Comparison of ENCODE assay signal across 27 cellular contexts in genomic region chr15:86040360-86041095, GRCh38. TPM values are rescaled to one million over a fixed set of nuclear protein-coding genes. Genes with fewer than 3 reads are reported as not detected.
DNase-seq lines count a peak whose midpoint lies in the region; ATAC-seq, FAIRE-seq and TF ChIP-seq lines count a peak whose summit lies in the region.
"Had no signal": no experiment of that assay in that cellular context is flagged by ENCODE, and none has a peak within 500 bp of the region (broad histone marks: within the 10 kb centered on the region; RNA-seq: fewer than 3 reads in every experiment).

No MANE protein-coding gene starts in this region.

- H3K27ac Mint-ChIP-seq in endodermal cell, result no peak overlapping the region
- peak overlapping the region; percentile 93 for H3K27ac Mint-ChIP-seq in neural progenitor cell
- H3K27ac Mint-ChIP-seq: activated CD4-positive, alpha-beta memory T cell treated with anti-CD3 and anti-CD28 coated beads, Interleukin-2, amount 10 ng/mL, durations not matched to agents 7 days and 5 days; activated naive CD8-positive, alpha-beta T cell treated with anti-CD3 and anti-CD28 coated beads, Interleukin-2, amount 10 ng/mL, durations not matched to agents 7 days and 5 days; CD4-positive, alpha-beta memory T cell; stimulated activated naive CD8-positive, alpha-beta T cell treated with anti-CD3 and anti-CD28 coated beads, Interleukin-15, Interleukin-2, amounts not matched to agents 100 ng/mL and 50 ng/mL, for 24 hours; T-helper 1 cell treated with Interleukin-12 subunit alpha and Interleukin-12 subunit beta and Interleukin-4 antibody, amounts not matched to agents 30 μg/mL and 1 μg/mL, for 36 hours had no signal

- H3K27ac ChIP-seq in endodermal cell (ENCODE audit: low read depth, low read length) (peak overlapping the region; percentile 16), neural progenitor cell (no peak overlapping the region), pancreas (no peak overlapping the region)
- H3K27ac ChIP-seq: thyroid gland had no signal

- WGBS in endodermal cell (ENCODE audit: insufficient coverage in 1 of 2, insufficient read length in 1 of 2), 2 experiments, result 74 to 84% methylated on average over 3 to 6 of the region's 6 CpGs
- 66 to 70% methylated on average over 6 of the region's 6 CpGs for WGBS in pancreas, 2 donors

- no peak overlapping the region for H3K4me2 ChIP-seq in neural progenitor cell

- no peaks in the 10 kb centered on the region for H3K79me2 ChIP-seq in neural progenitor cell (ENCODE audit: low read depth)

- DNase-seq in Ammon's horn (ENCODE audit: low spot score), result peak; percentile 78
- peak; percentile 18 for DNase-seq in NT2/D1 (ENCODE audit: low read depth, low spot score)
- peak; percentile 77 for DNase-seq in endodermal cell
- peak; percentile 37 for DNase-seq in neural progenitor cell (ENCODE audit: low spot score)
- DNase-seq in NCI-H2196 treated with DMSO at 0.1 percent for 48 hours (lab: John Stamatoyannopoulos, UW; ENCODE audit: unreplicated experiment), result no peak
- no peak for DNase-seq in pancreas
- no peak for DNase-seq in HuH-7.5 (ENCODE audit: low spot score)
- no peak for DNase-seq in effector CD4-positive, alpha-beta T cell
- DNase-seq: activated CD4-positive, alpha-beta memory T cell treated with anti-CD3 and anti-CD28 coated beads, Interleukin-2, amount 10 ng/mL, durations not matched to agents 7 days and 5 days; activated CD4-positive, alpha-beta T cell treated with anti-CD3 and anti-CD28 coated beads for 1 hour; activated CD8-positive, alpha-beta memory T cell treated with anti-CD3 and anti-CD28 coated beads, Interleukin-2, amount 50 U/mL, for 48 hours; activated naive CD8-positive, alpha-beta T cell treated with anti-CD3 and anti-CD28 coated beads, Interleukin-2, amount 10 ng/mL, durations not matched to agents 7 days and 5 days; AML-193; CD4-positive, alpha-beta memory T cell; cerebellar nuclear complex; NCI-H2029 treated with DMSO at 0.1 percent for 48 hours; NCI-H748 treated with DMSO at 0.1 percent for 48 hours; thyroid gland had no signal

- no peak for ATAC-seq in pancreas

- FAIRE-seq in pancreas (lab: Jason Lieb, UNC), result no peak
- FAIRE-seq: A204.1 had no signal

- H3K36me3 Mint-ChIP-seq in endodermal cell (ENCODE audit: low read depth) (no peaks in the 10 kb centered on the region), neural progenitor cell (no peaks in the 10 kb centered on the region)
- H3K36me3 Mint-ChIP-seq: activated naive CD8-positive, alpha-beta T cell treated with anti-CD3 and anti-CD28 coated beads, Interleukin-2, amount 10 ng/mL, durations not matched to agents 7 days and 5 days; CD4-positive, alpha-beta memory T cell had no signal

- intact Hi-C loops in pancreas (cut with DNase I), result no loop called here

- no peaks in the 10 kb centered on the region for H4K20me1 ChIP-seq in neural progenitor cell (ENCODE audit: low read depth)

- peak overlapping the region; percentile 73 for H2AFZ ChIP-seq in neural progenitor cell (replicated peaks)

- H3K4me3 Mint-ChIP-seq in endodermal cell (no peak overlapping the region), neural progenitor cell (no peak overlapping the region)
- H3K4me3 Mint-ChIP-seq: activated CD4-positive, alpha-beta memory T cell treated with anti-CD3 and anti-CD28 coated beads, Interleukin-2, amount 10 ng/mL, durations not matched to agents 7 days and 5 days; activated naive CD8-positive, alpha-beta T cell treated with anti-CD3 and anti-CD28 coated beads, Interleukin-2, amount 10 ng/mL, durations not matched to agents 7 days and 5 days; CD4-positive, alpha-beta memory T cell; neural crest cell; stimulated activated naive CD8-positive, alpha-beta T cell treated with anti-CD3 and anti-CD28 coated beads, Interleukin-15, Interleukin-2, amounts not matched to agents 100 ng/mL and 50 ng/mL, for 24 hours; T-helper 1 cell treated with Interleukin-12 subunit alpha and Interleukin-12 subunit beta and Interleukin-4 antibody, amounts not matched to agents 30 μg/mL and 1 μg/mL, for 36 hours had no signal

- TF ChIP-seq CTCF in endodermal cell (conservative IDR thresholded peaks at IDR 0.05), result peak; percentile 82
- peak; percentile 42 for TF ChIP-seq CTCF in neural progenitor cell (IDR thresholded peaks at IDR 0.05)
- no peak for TF ChIP-seq CTCF in pancreas (IDR thresholded peaks at IDR 0.05)

- H3K36me3 ChIP-seq in NT2/D1 (ENCODE audit: insufficient read depth, insufficient read length, low read length), result no peaks in the 10 kb centered on the region
- H3K36me3 ChIP-seq in endodermal cell (ENCODE audit: control insufficient read depth, insufficient read depth, low read length), result no peaks in the 10 kb centered on the region
- no peaks in the 10 kb centered on the region for H3K36me3 ChIP-seq in neural progenitor cell
- no peaks in the 10 kb centered on the region for H3K36me3 ChIP-seq in pancreas
- H3K36me3 ChIP-seq: HAP-1, thyroid gland had no signal

- H3F3A ChIP-seq in neural progenitor cell (ENCODE audit: low read depth), result no peaks in the 10 kb centered on the region

- H3K9ac ChIP-seq in NT2/D1 (ENCODE audit: insufficient read length, low read depth) (no peak overlapping the region), endodermal cell (ENCODE audit: extremely low read depth, low read length, poor library complexity, severe bottlenecking) (no peak overlapping the region), neural progenitor cell (no peak overlapping the region)

- H3K4me1 Mint-ChIP-seq in endodermal cell, result peaks cover 13% of the 10 kb centered on the region
- H3K4me1 Mint-ChIP-seq in neural progenitor cell, result peaks cover 28% of the 10 kb centered on the region
- H3K4me1 Mint-ChIP-seq: activated CD4-positive, alpha-beta memory T cell treated with anti-CD3 and anti-CD28 coated beads, Interleukin-2, amount 10 ng/mL, durations not matched to agents 7 days and 5 days; activated naive CD8-positive, alpha-beta T cell treated with anti-CD3 and anti-CD28 coated beads, Interleukin-2, amount 10 ng/mL, durations not matched to agents 7 days and 5 days; CD4-positive, alpha-beta memory T cell had no signal

- H3K9me3 ChIP-seq in NT2/D1 (ENCODE audit: insufficient read depth, low read length) (no peaks in the 10 kb centered on the region), endodermal cell (ENCODE audit: control insufficient read depth, low read length) (no peaks in the 10 kb centered on the region), neural progenitor cell (ENCODE audit: low read depth) (no peaks in the 10 kb centered on the region), pancreas (no peaks in the 10 kb centered on the region)
- H3K9me3 ChIP-seq: HAP-1, thyroid gland had no signal

- H3K9me3 Mint-ChIP-seq in endodermal cell, result no peaks in the 10 kb centered on the region
- no peaks in the 10 kb centered on the region for H3K9me3 Mint-ChIP-seq in neural progenitor cell
- H3K9me3 Mint-ChIP-seq: activated CD4-positive, alpha-beta memory T cell treated with anti-CD3 and anti-CD28 coated beads, Interleukin-2, amount 10 ng/mL, durations not matched to agents 7 days and 5 days; activated naive CD8-positive, alpha-beta T cell treated with anti-CD3 and anti-CD28 coated beads, Interleukin-2, amount 10 ng/mL, durations not matched to agents 7 days and 5 days; CD4-positive, alpha-beta memory T cell; stimulated activated naive CD8-positive, alpha-beta T cell treated with anti-CD3 and anti-CD28 coated beads, Interleukin-15, Interleukin-2, amounts not matched to agents 100 ng/mL and 50 ng/mL, for 24 hours; T-helper 1 cell treated with Interleukin-12 subunit alpha and Interleukin-12 subunit beta and Interleukin-4 antibody, amounts not matched to agents 30 μg/mL and 1 μg/mL, for 36 hours had no signal

- H3K4me3 ChIP-seq in NT2/D1 (ENCODE audit: insufficient read length, low read depth) (no peak overlapping the region), endodermal cell (ENCODE audit: low read length) (no peak overlapping the region), neural progenitor cell (no peak overlapping the region), pancreas (no peak overlapping the region)
- H3K4me3 ChIP-seq: HAP-1, lung, thyroid gland had no signal

- peaks cover 3% of the 10 kb centered on the region for H3K4me1 ChIP-seq in NT2/D1 (ENCODE audit: insufficient read depth, insufficient read length)
- no peaks in the 10 kb centered on the region for H3K4me1 ChIP-seq in endodermal cell (ENCODE audit: control insufficient read depth, insufficient read depth, low read length)
- peaks cover 30% of the 10 kb centered on the region for H3K4me1 ChIP-seq in neural progenitor cell
- no peaks in the 10 kb centered on the region for H3K4me1 ChIP-seq in pancreas
- H3K4me1 ChIP-seq: HAP-1, thyroid gland had no signal

- H3K27me3 Mint-ChIP-seq in endodermal cell (ENCODE audit: insufficient read depth) (no peaks in the 10 kb centered on the region), neural progenitor cell (ENCODE audit: insufficient read depth, low read depth) (no peaks in the 10 kb centered on the region)

- H3K27me3 ChIP-seq in NT2/D1 (ENCODE audit: insufficient read depth, insufficient read length) (no peaks in the 10 kb centered on the region), endodermal cell (ENCODE audit: control insufficient read depth, insufficient read depth, low read length, poor library complexity, severe bottlenecking) (no peaks in the 10 kb centered on the region), neural progenitor cell (no peaks in the 10 kb centered on the region), pancreas (peaks cover 0 to 3% (median 0%) of the 10 kb centered on the region in 4 donors)
- H3K27me3 ChIP-seq: thyroid gland had no signal

RNA-seq across cellular contexts. Expression of gene AGBL1, which starts 39.1 kb away (rescaled TPM):
- total RNA-seq in endodermal cell (under 1 TPM; 0.07 to 0.11 TPM), neural progenitor cell (ENCODE audit: low replicate concordance) (5.5 and 6.2 TPM in 2 replicates), pancreas (under 1 TPM in 2 of 6 donors, not detected in 4; 0.05 to 0.06 TPM)
- polyA plus RNA-seq in endodermal cell (2013, experiment 1 of 2), result 0.21 TPM
- 0.12 TPM for polyA plus RNA-seq in endodermal cell (2013, experiment 2 of 2)
- under 1 TPM in 1 of 2 donors, not detected in 1; under 0.01 TPM for polyA plus RNA-seq in pancreas
- total RNA-seq: activated CD4-positive, alpha-beta memory T cell treated with anti-CD3 and anti-CD28 coated beads, Interleukin-2, amount 10 ng/mL, durations not matched to agents 7 days and 5 days; activated naive CD8-positive, alpha-beta T cell treated with anti-CD3 and anti-CD28 coated beads, Interleukin-2, amount 10 ng/mL, durations not matched to agents 7 days and 5 days; CD4-positive, alpha-beta memory T cell; MCF 10A; OCI-LY7; pulmonary artery endothelial cell; thyroid gland had no signal
- polyA plus RNA-seq: CD4-positive, alpha-beta memory T cell had no signal

Comparison
In these comparisons a context has a peak if more than half of its experiments do, and no peak if none do; other contexts are left out.
1. DNase-seq: peak in Ammon's horn (single experiment), NT2/D1 (single experiment), endodermal cell (single experiment) and neural progenitor cell (single experiment); none in NCI-H2196 treated with DMSO at 0.1 percent for 48 hours (single experiment), pancreas (0 of 6), HuH-7.5 (single experiment) and effector CD4-positive, alpha-beta T cell (single experiment).
2. CTCF ChIP-seq: peak in endodermal cell (single experiment) and neural progenitor cell (single experiment); none in pancreas (0 of 4).